In genomic region chr7:118969370-118969769, GRCh38 we compare ENCODE assay signal across 27 cellular contexts.
"Had no signal": no experiment of that assay in that cellular context is flagged by ENCODE, and none has a peak within 500 bp of the region (broad histone marks: within the 10 kb centered on the region; RNA-seq: fewer than 3 reads in every experiment).

No MANE protein-coding gene starts in this region.

- DNase-seq: activated B cell treated with CpG ODN at 0.5 μM for 24 hours; activated CD4-positive, alpha-beta memory T cell treated with anti-CD3 and anti-CD28 coated beads for 36 hours; activated CD4-positive, alpha-beta T cell treated with anti-CD3 and anti-CD28 coated beads for 4 hours; activated CD4-positive, alpha-beta T cell treated with anti-CD3 and anti-CD28 coated beads, Interleukin-2, amount 10 ng/mL, durations not matched to agents 24 days and 14 days; activated CD4-positive, alpha-beta T cell treated with anti-CD3 and anti-CD28 coated beads, Interleukin-2, amount 50 U/mL, for 1 hour; activated CD4-positive, alpha-beta T cell treated with anti-CD3 and anti-CD28 coated beads, Interleukin-2, amount 50 U/mL, for 4 hours; activated CD4-positive, CD25-positive, alpha-beta regulatory T cell treated with anti-CD3 and anti-CD28 coated beads, Interleukin-2, amount 50 U/mL, for 72 hours; activated CD8-positive, alpha-beta memory T cell treated with anti-CD3 and anti-CD28 coated beads, Interleukin-2, amount 50 U/mL, for 4 hours; activated CD8-positive, alpha-beta T cell treated with anti-CD3 and anti-CD28 coated beads for 36 hours; activated effector memory CD4-positive, alpha-beta T cell treated with anti-CD3 and anti-CD28 coated beads, Interleukin-2, amount 50 U/mL, for 16 hours; activated gamma-delta T cell treated with Interleukin-2 at 50 U/mL for 16 hours; activated naive CD4-positive, alpha-beta T cell; activated naive CD4-positive, alpha-beta T cell treated with anti-CD3 and anti-CD28 coated beads for 36 hours; activated naive CD4-positive, alpha-beta T cell treated with anti-CD3 and anti-CD28 coated beads, Interleukin-2, amount 50 U/mL, for 16 hours; activated naive CD8-positive, alpha-beta T cell treated with anti-CD3 and anti-CD28 coated beads for 36 hours; activated T-cell treated with anti-CD3 and anti-CD28 coated beads for 4 hours; activated T-cell treated with anti-CD3 and anti-CD28 coated beads, Interleukin-2, amount 50 U/mL, for 1 hour; activated T-cell treated with anti-CD3 and anti-CD28 coated beads, Interleukin-2, amount 50 U/mL, for 4 hours; activated T-cell treated with anti-CD3 and anti-CD28 coated beads, Interleukin-2, amount 50 U/mL, for 72 hours; adrenal gland; amniotic stem cell; aorta; body of pancreas; brain microvascular endothelial cell; central memory CD4-positive, alpha-beta T cell; T-helper 2 cell; T-helper 9 cell had no signal
